In the genomic region with DNA sequence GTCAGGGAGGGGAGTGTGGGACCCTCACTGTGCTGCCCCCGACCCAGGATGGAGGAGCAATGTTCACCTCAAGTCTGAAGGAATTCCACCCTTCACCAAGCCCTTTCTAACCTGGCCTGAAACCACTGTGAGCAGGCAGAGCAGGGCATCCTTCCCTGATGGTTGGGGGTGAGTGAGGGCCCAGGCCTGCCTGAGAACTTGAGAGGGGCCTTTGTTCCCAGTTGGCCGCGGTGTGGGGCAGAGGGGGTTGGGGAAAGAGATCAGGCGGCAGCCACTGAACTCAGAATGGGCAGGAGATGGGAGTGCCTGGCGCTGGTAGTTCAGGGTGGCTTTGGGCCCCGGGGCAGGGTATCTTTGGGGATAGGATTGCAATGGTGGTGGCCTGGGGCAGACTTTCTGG, we compare ENCODE assay signal across 15 cellular contexts.
DNase-seq lines count a peak whose midpoint lies in the region; ATAC-seq and TF ChIP-seq lines count a peak whose summit lies in the region.
"Had no signal": no experiment of that assay in that cellular context is flagged by ENCODE, and none has a peak within 500 bp of the region (broad histone marks: within the 10 kb centered on the region; RNA-seq: fewer than 3 reads in every experiment).

No MANE protein-coding gene starts in this region.

- peaks cover 23% of the 10 kb centered on the region for H3K27me3 Mint-ChIP-seq in glutamatergic neuron (ENCODE audit: unreplicated experiment)

- H3K4me1 ChIP-seq in adrenal gland (replicated peaks in 1 of 2) (peaks cover 40 to 59% of the 10 kb centered on the region in 2 donors), Karpas-422 (ENCODE audit: low read length) (no peaks in the 10 kb centered on the region)

- H3K9ac ChIP-seq in Karpas-422 (ENCODE audit: low read length) = no peak overlapping the region

- H3K27ac Mint-ChIP-seq in glutamatergic neuron (ENCODE audit: unreplicated experiment) = peak overlapping the region; percentile 33

- H3K9me3 Mint-ChIP-seq in glutamatergic neuron (ENCODE audit: unreplicated experiment) = peaks cover 29% of the 10 kb centered on the region

- peaks cover 33% of the 10 kb centered on the region; the same call in 1 of the 2 replicates for H4K20me1 ChIP-seq in Karpas-422 (ENCODE audit: insufficient read depth, low read depth, low read length)

- H3K4me1 Mint-ChIP-seq in glutamatergic neuron (ENCODE audit: low read depth, unreplicated experiment) = peaks cover 47% of the 10 kb centered on the region

- WGBS in adrenal gland, 4 donors = 79 to 87% (median 82%) methylated on average over 6 of the region's 6 CpGs

- H2AFZ ChIP-seq in Karpas-422 (ENCODE audit: low read length) = no peak overlapping the region

- intact Hi-C loops in adrenal gland (cut with DNase I) = no loop called here

- no peaks in the 10 kb centered on the region for H3K36me3 Mint-ChIP-seq in glutamatergic neuron (ENCODE audit: unreplicated experiment)

- ATAC-seq in GM21367 (IDR thresholded peaks at IDR 0.05; ENCODE audit: unreplicated experiment) = no peak
- ATAC-seq: GM12878 had no signal

- TF ChIP-seq POLR2A in adrenal gland (IDR thresholded peaks at IDR 0.05) = no peak

- H3K27me3 ChIP-seq in adrenal gland (no peaks in the 10 kb centered on the region), Karpas-422 (ENCODE audit: low read length) (no peaks in the 10 kb centered on the region)
- H3K27me3 ChIP-seq: ovary had no signal

- H3K9me2 ChIP-seq in Karpas-422 (replicated peaks; ENCODE audit: insufficient read depth, low read length) = no peaks in the 10 kb centered on the region

- TF ChIP-seq CTCF in adrenal gland (IDR thresholded peaks at IDR 0.05) = no peak
- TF ChIP-seq CTCF in glutamatergic neuron (IDR thresholded peaks at IDR 0.05; ENCODE audit: partially characterized antibody, unreplicated experiment) = no peak

- no peaks in the 10 kb centered on the region for H3K79me2 ChIP-seq in Karpas-422 (ENCODE audit: low read length)

- no peak overlapping the region for H3K4me2 ChIP-seq in Karpas-422 (ENCODE audit: low read depth, low read length, poor library complexity, severe bottlenecking)

- H3K9me3 ChIP-seq in adrenal gland (replicated peaks in 1 of 3) = no peaks in the 10 kb centered on the region
- no peaks in the 10 kb centered on the region for H3K9me3 ChIP-seq in Karpas-422 (ENCODE audit: low read length)
- H3K9me3 ChIP-seq: ovary had no signal

- DNase-seq in COLO829 (ENCODE audit: low spot score) (peak; percentile 28), adrenal gland (no peak), glutamatergic neuron (no peak), occipital lobe (lab: John Stamatoyannopoulos, UW) (peak; percentile 67), ecto neural progenitor cell (ENCODE audit: low spot score) (no peak), amniotic stem cell (lab: John Stamatoyannopoulos, UW) (no peak), Karpas-422 (no peak)
- DNase-seq: activated CD4-positive, alpha-beta T cell treated with anti-CD3 and anti-CD28 coated beads, Interleukin-2, amount 50 U/mL, for 4 hours; mammary epithelial cell; MV-4-11; NCI-H2171 had no signal

- no peak overlapping the region for H3K4me3 Mint-ChIP-seq in glutamatergic neuron (ENCODE audit: unreplicated experiment)

- H3K4me3 ChIP-seq in adrenal gland (no peak overlapping the region), Karpas-422 (ENCODE audit: low read length) (no peak overlapping the region)
- H3K4me3 ChIP-seq: GM12878, ovary had no signal

- peaks cover 0 to 20% of the 10 kb centered on the region in 2 donors for H3K36me3 ChIP-seq in adrenal gland (replicated peaks in 1 of 2)
- H3K36me3 ChIP-seq in Karpas-422 (ENCODE audit: insufficient read depth, low read length) = no peaks in the 10 kb centered on the region
- H3K36me3 ChIP-seq: ovary had no signal

- H3K27ac ChIP-seq in adrenal gland (peak overlapping the region in 3 of 5 donors; percentile 3 to 47 (median 43)), Karpas-422 (ENCODE audit: low read length) (no peak overlapping the region)
- H3K27ac ChIP-seq: epithelial cell of prostate, ovary had no signal

Comparison
In these comparisons a context has a peak if more than half of its experiments do, and no peak if none do; other contexts are left out.
1. DNase-seq: peak in COLO829 (single experiment) and occipital lobe (single experiment); none in adrenal gland (0 of 7), glutamatergic neuron (single experiment), ecto neural progenitor cell (single experiment), amniotic stem cell (single experiment) and Karpas-422 (single experiment).